In genomic region chr2:203583084-203583695, GRCh38 we compare ENCODE assay signal across 15 cellular contexts. TPM values are rescaled to one million over a fixed set of nuclear protein-coding genes. Genes with fewer than 3 reads are reported as not detected.
A peak's percentile ranks its signal among the peaks of the same experiment; 100 is the strongest.
DNase-seq lines count a peak whose midpoint lies in the region; ATAC-seq and TF ChIP-seq lines count a peak whose summit lies in the region.
"Had no signal": no experiment of that assay in that cellular context is flagged by ENCODE, and none has a peak within 500 bp of the region (broad histone marks: within the 10 kb centered on the region; RNA-seq: fewer than 3 reads in every experiment).

No MANE protein-coding gene starts in this region.

- DNase-seq in heart right ventricle (no peak), cardiac septum (ENCODE audit: low spot score) (no peak), ascending aorta (ENCODE audit: low spot score in 2 of 2) (no peak), transverse colon (no peak), GM10266 (ENCODE audit: extremely low spot score) (no peak), midbrain (lab: John Stamatoyannopoulos, UW) (no peak)
- DNase-seq: activated CD4-positive, alpha-beta T cell treated with anti-CD3 and anti-CD28 coated beads for 4 hours; GF-D8; glutamatergic neuron; NCI-H2081; NCI-H82; testis had no signal

- H3K36me3 ChIP-seq in heart right ventricle: no peaks in the 10 kb centered on the region
- no peaks in the 10 kb centered on the region for H3K36me3 ChIP-seq in ascending aorta
- H3K36me3 ChIP-seq in muscle layer of duodenum (ENCODE audit: control insufficient read depth in 1 of 2, insufficient read depth in 2 of 2, low read length in 2 of 2): peaks cover 0 to 3% of the 10 kb centered on the region in 2 donors
- H3K36me3 ChIP-seq in transverse colon: no peaks in the 10 kb centered on the region
- H3K36me3 ChIP-seq: MG63 had no signal

- no peak for TF ChIP-seq EP300 in transverse colon (IDR thresholded peaks at IDR 0.05; ENCODE audit: low read depth)

- TF ChIP-seq CTCF in heart right ventricle (IDR thresholded peaks at IDR 0.05) (no peak), ascending aorta (IDR thresholded peaks at IDR 0.05) (no peak), transverse colon (IDR thresholded peaks at IDR 0.05) (no peak), GM10266 (IDR thresholded peaks at IDR 0.05; ENCODE audit: control insufficient read depth, insufficient read depth, low read depth, missing control alignments) (no peak)

- intact Hi-C loops in heart right ventricle (cut with DNase I) (loop anchor here in 1 of 10 donors (5.0 kb wide), 1 partner anchor 46 kb away; the partner anchor contains the start of gene RAPH1), cardiac septum (cut with DNase I) (no loop called here), ascending aorta (cut with DNase I) (loop anchor here (2.0 to 5.0 kb wide), 3 partner anchors 69 to 219 kb away; no protein-coding TSS in a partner anchor), transverse colon (cut with DNase I; ENCODE audit: low total_unique reads) (no loop called here)

- no peak for ATAC-seq in heart right ventricle
- ATAC-seq in HG03342 (IDR thresholded peaks at IDR 0.05; ENCODE audit: unreplicated experiment): no peak

- H3K27me3 ChIP-seq in heart right ventricle (no peaks in the 10 kb centered on the region), ascending aorta (no peaks in the 10 kb centered on the region), muscle layer of duodenum (ENCODE audit: low read depth, low read length) (no peaks in the 10 kb centered on the region), transverse colon (no peaks in the 10 kb centered on the region)
- H3K27me3 ChIP-seq: MG63, testis had no signal

- H3K27ac ChIP-seq in heart right ventricle: peak overlapping the region in 7 of 10 donors; percentile 20 to 57 (median 44)
- H3K27ac ChIP-seq in ascending aorta: peak overlapping the region; percentile 76 to 92
- peak overlapping the region; percentile 4 for H3K27ac ChIP-seq in muscle layer of duodenum (ENCODE audit: low read length)
- peak overlapping the region; percentile 70 to 87 (median 84) for H3K27ac ChIP-seq in transverse colon
- H3K27ac ChIP-seq: testis had no signal

- WGBS in heart right ventricle, 2 donors: 93 to 97% methylated on average over 3 of the region's 3 CpGs
- WGBS in transverse colon (ENCODE audit: low coverage in 1 of 2), 2 donors: 83 to 84% methylated on average over 3 of the region's 3 CpGs

- in situ Hi-C loops in transverse colon (cut with MboI; ENCODE audit: low pct_ligation_motif_present in 1 of 4, low pct_unique_long_range_greater_than_20kb in 1 of 4, low sequenced_read_pairs in 3 of 4): no loop called here

- H3K4me1 ChIP-seq in heart right ventricle: peaks cover 2 to 46% (median 26%) of the 10 kb centered on the region in 9 donors
- H3K4me1 ChIP-seq in ascending aorta: peaks cover 11 to 28% of the 10 kb centered on the region in 2 donors
- H3K4me1 ChIP-seq in muscle layer of duodenum (ENCODE audit: control insufficient read depth in 1 of 2, insufficient read depth in 2 of 2, low read length in 2 of 2): peaks cover 0 to 13% of the 10 kb centered on the region in 2 donors
- H3K4me1 ChIP-seq in transverse colon: peaks cover 23 to 74% (median 63%) of the 10 kb centered on the region in 4 donors
- H3K4me1 ChIP-seq: testis had no signal

- H3K9me3 ChIP-seq in heart right ventricle: no peaks in the 10 kb centered on the region
- no peaks in the 10 kb centered on the region for H3K9me3 ChIP-seq in ascending aorta
- H3K9me3 ChIP-seq in muscle layer of duodenum (ENCODE audit: control insufficient read depth in 1 of 2, low read length in 2 of 2): no peaks in the 10 kb centered on the region
- no peaks in the 10 kb centered on the region for H3K9me3 ChIP-seq in transverse colon
- H3K9me3 ChIP-seq: MG63, testis had no signal

- no peak for TF ChIP-seq POLR2A in transverse colon (IDR thresholded peaks at IDR 0.05)

- no peak overlapping the region for H3K4me3 ChIP-seq in heart right ventricle
- H3K4me3 ChIP-seq in ascending aorta: no peak overlapping the region
- no peak overlapping the region for H3K4me3 ChIP-seq in muscle layer of duodenum (ENCODE audit: low read depth in 1 of 2, low read length in 2 of 2)
- H3K4me3 ChIP-seq in transverse colon: no peak overlapping the region
- H3K4me3 ChIP-seq: MG63, testis had no signal

RNA-seq across cellular contexts. Expression of gene RAPH1, which starts 48.1 kb away (rescaled TPM):
- total RNA-seq in heart right ventricle: 10 to 100 TPM; 11.8 to 20.6 (median 16.4) TPM
- 1 to 10 TPM; 3.1 to 6.7 TPM for polyA plus RNA-seq in heart right ventricle
- total RNA-seq in cardiac septum: 20.6 TPM
- 49.8 TPM for total RNA-seq in ascending aorta
- total RNA-seq in transverse colon: 100 to 1,000 TPM in 1 of 4 donors, 10 to 100 TPM in 3; 36.0 to 160 (median 41.8) TPM

Comparison
In these comparisons a context has a peak if more than half of its experiments do, and no peak if none do; other contexts are left out.
1. H3K27ac ChIP-seq: peak in every context shown above with its lines; median percentile 84 in ascending aorta; 84 in transverse colon; 44 in heart right ventricle; 4 in muscle layer of duodenum.